In genomic region chr1:164673584-164674214, GRCh38 we compare ENCODE assay signal across 1 cellular context.
TF ChIP-seq lines count a peak whose summit lies in the region.

No MANE protein-coding gene starts in this region.

TF ChIP-seq in GM23338, 12 proteins besides CTCF, POLR2A, EP300 and RAD21 (continued from another document):
- TF ChIP-seq ZNF462 (CRISPR knock-in tag; IDR thresholded peaks at IDR 0.05) (no peak), NANOG (IDR thresholded peaks at IDR 0.05; ENCODE audit: borderline replicate concordance) (no peak), JUNB (IDR thresholded peaks at IDR 0.05; ENCODE audit: unreplicated experiment) (no peak), ETS1 (IDR thresholded peaks at IDR 0.05) (no peak), EZH2 (IDR thresholded peaks at IDR 0.05; ENCODE audit: low read depth, unreplicated experiment) (no peak), EZH2phosphoT487 (IDR thresholded peaks at IDR 0.05; ENCODE audit: unreplicated experiment) (no peak)
